In genomic region chr17:81823800-81824550, GRCh38 we compare ENCODE assay signal across 25 cellular contexts. TPM values are rescaled to one million over a fixed set of nuclear protein-coding genes. Genes with fewer than 3 reads are reported as not detected.
"Had no signal": no experiment of that assay in that cellular context is flagged by ENCODE, and none has a peak within 500 bp of the region (broad histone marks: within the 10 kb centered on the region; RNA-seq: fewer than 3 reads in every experiment).

No MANE protein-coding gene starts in this region.

- H3K36me3 Mint-ChIP-seq: activated CD8-positive, alpha-beta memory T cell treated with anti-CD3 and anti-CD28 coated beads, Interleukin-2, amount 10 ng/mL, durations not matched to agents 7 days and 5 days had no signal

- H3K4me1 Mint-ChIP-seq: activated CD4-positive, alpha-beta T cell treated with anti-CD3 and anti-CD28 coated beads for 36 hours had no signal

- H3K9me3 ChIP-seq: ascending aorta, body of pancreas had no signal

- DNase-seq: activated CD4-positive, alpha-beta T cell treated with anti-CD3 and anti-CD28 coated beads for 36 hours; activated CD8-positive, alpha-beta memory T cell treated with anti-CD3 and anti-CD28 coated beads, Interleukin-2, amount 10 ng/mL, durations not matched to agents 7 days and 5 days; activated effector memory CD4-positive, alpha-beta T cell treated with Interleukin-2 at 50 U/mL for 16 hours; activated naive CD4-positive, alpha-beta T cell; activated T-cell treated with anti-CD3 and anti-CD28 coated beads, Interleukin-2, amount 50 U/mL, for 24 hours; amniotic stem cell; body of pancreas; KG1; NCI-H1092; NCI-H1417; NCI-H2029 treated with DMSO at 0.1 percent for 48 hours; NCI-H510A treated with DMSO at 0.1 percent for 48 hours; NCI-H69; PC-3; SHP77 treated with DMSO at 0.1 percent for 48 hours; T1000 had no signal

- H3K27me3 Mint-ChIP-seq: activated CD4-positive, alpha-beta T cell treated with anti-CD3 and anti-CD28 coated beads for 36 hours; activated CD8-positive, alpha-beta memory T cell treated with anti-CD3 and anti-CD28 coated beads, Interleukin-2, amount 10 ng/mL, durations not matched to agents 7 days and 5 days; activated naive CD4-positive, alpha-beta T cell treated with anti-CD3 and anti-CD28 coated beads, Interleukin-2, amount 50 U/mL, for 24 hours; activated T-cell treated with anti-CD3 and anti-CD28 coated beads, Interleukin-2, amount 50 U/mL, for 24 hours; central memory CD8-positive, alpha-beta T cell had no signal

- H3K9me3 Mint-ChIP-seq: activated naive CD4-positive, alpha-beta T cell treated with anti-CD3 and anti-CD28 coated beads, Interleukin-2, amount 50 U/mL, for 24 hours; activated T-cell treated with anti-CD3 and anti-CD28 coated beads, Interleukin-2, amount 50 U/mL, for 24 hours; activated T-helper 1 cell treated with anti-CD3 and anti-CD28 coated beads, Interleukin-12 subunit alpha, Interleukin-12 subunit beta, Interleukin-2, Interleukin-4 antibody, amounts not matched to agents 30 ng/mL and 10 ng/mL and 1 ng/mL, durations not matched to agents 14 hours and 24 hours and 36 hours; central memory CD8-positive, alpha-beta T cell; T-helper 1 cell treated with Interleukin-12 subunit alpha and Interleukin-12 subunit beta and Interleukin-4 antibody, amounts not matched to agents 30 μg/mL and 1 μg/mL, for 36 hours had no signal

- H3K27ac ChIP-seq: ascending aorta had no signal

- H3K27me3 ChIP-seq: ascending aorta, body of pancreas had no signal

- H3K27ac Mint-ChIP-seq: activated CD4-positive, alpha-beta T cell treated with anti-CD3 and anti-CD28 coated beads for 36 hours; activated CD8-positive, alpha-beta memory T cell treated with anti-CD3 and anti-CD28 coated beads, Interleukin-2, amount 10 ng/mL, durations not matched to agents 7 days and 5 days; activated naive CD4-positive, alpha-beta T cell treated with anti-CD3 and anti-CD28 coated beads, Interleukin-2, amount 50 U/mL, for 24 hours; activated T-cell treated with anti-CD3 and anti-CD28 coated beads, Interleukin-2, amount 50 U/mL, for 24 hours; activated T-helper 1 cell treated with anti-CD3 and anti-CD28 coated beads, Interleukin-12 subunit alpha, Interleukin-12 subunit beta, Interleukin-2, Interleukin-4 antibody, amounts not matched to agents 30 ng/mL and 10 ng/mL and 1 ng/mL, durations not matched to agents 14 hours and 24 hours and 36 hours; T-helper 1 cell treated with Interleukin-12 subunit alpha and Interleukin-12 subunit beta and Interleukin-4 antibody, amounts not matched to agents 30 μg/mL and 1 μg/mL, for 36 hours had no signal

- H3K4me3 Mint-ChIP-seq: activated CD4-positive, alpha-beta T cell treated with anti-CD3 and anti-CD28 coated beads for 36 hours; activated CD8-positive, alpha-beta memory T cell treated with anti-CD3 and anti-CD28 coated beads, Interleukin-2, amount 10 ng/mL, durations not matched to agents 7 days and 5 days; activated naive CD4-positive, alpha-beta T cell treated with anti-CD3 and anti-CD28 coated beads, Interleukin-2, amount 50 U/mL, for 24 hours; activated T-cell treated with anti-CD3 and anti-CD28 coated beads, Interleukin-2, amount 50 U/mL, for 24 hours; activated T-helper 1 cell treated with anti-CD3 and anti-CD28 coated beads, Interleukin-12 subunit alpha, Interleukin-12 subunit beta, Interleukin-2, Interleukin-4 antibody, amounts not matched to agents 30 ng/mL and 10 ng/mL and 1 ng/mL, durations not matched to agents 14 hours and 24 hours and 36 hours; central memory CD8-positive, alpha-beta T cell; T-helper 1 cell treated with Interleukin-12 subunit alpha and Interleukin-12 subunit beta and Interleukin-4 antibody, amounts not matched to agents 30 μg/mL and 1 μg/mL, for 36 hours had no signal

- H3K4me3 ChIP-seq: ascending aorta, body of pancreas had no signal

- ATAC-seq: activated CD4-positive, alpha-beta T cell treated with anti-CD3 and anti-CD28 coated beads for 36 hours; activated CD8-positive, alpha-beta memory T cell treated with anti-CD3 and anti-CD28 coated beads, Interleukin-2, amount 10 ng/mL, durations not matched to agents 7 days and 5 days; body of pancreas; PC-3 had no signal

RNA-seq across cellular contexts. Expression of gene PPP1R27, which starts 10.9 kb away (rescaled TPM):
- total RNA-seq: activated CD4-positive, alpha-beta T cell treated with anti-CD3 and anti-CD28 coated beads for 36 hours; activated CD8-positive, alpha-beta memory T cell treated with anti-CD3 and anti-CD28 coated beads, Interleukin-2, amount 10 ng/mL, durations not matched to agents 7 days and 5 days; activated T-helper 1 cell treated with anti-CD3 and anti-CD28 coated beads, Interleukin-12 subunit alpha, Interleukin-12 subunit beta, Interleukin-2, Interleukin-4 antibody, amounts not matched to agents 30 ng/mL and 10 ng/mL and 1 ng/mL, durations not matched to agents 14 hours and 24 hours and 36 hours; ascending aorta; body of pancreas; bronchial epithelial cell; LHCN-M2; MCF 10A; PC-3 had no signal

RNA-seq across cellular contexts. Expression of gene GCGR, which starts 20.0 kb away (rescaled TPM):
- total RNA-seq: activated CD4-positive, alpha-beta T cell treated with anti-CD3 and anti-CD28 coated beads for 36 hours; activated CD8-positive, alpha-beta memory T cell treated with anti-CD3 and anti-CD28 coated beads, Interleukin-2, amount 10 ng/mL, durations not matched to agents 7 days and 5 days; activated T-helper 1 cell treated with anti-CD3 and anti-CD28 coated beads, Interleukin-12 subunit alpha, Interleukin-12 subunit beta, Interleukin-2, Interleukin-4 antibody, amounts not matched to agents 30 ng/mL and 10 ng/mL and 1 ng/mL, durations not matched to agents 14 hours and 24 hours and 36 hours; ascending aorta; bronchial epithelial cell; LHCN-M2; MCF 10A; SK-MEL-5 had no signal
